Comparison of ENCODE assay signal across 8 cellular contexts in genomic region chr17:42997390-42997983, GRCh38. TPM values are rescaled to one million over a fixed set of nuclear protein-coding genes. Genes with fewer than 3 reads are reported as not detected.
DNase-seq lines count a peak whose midpoint lies in the region; ATAC-seq and TF ChIP-seq lines count a peak whose summit lies in the region.

No MANE protein-coding gene starts in this region.

- peaks cover 44% of the 10 kb centered on the region for H3K36me3 ChIP-seq in HUES64 (ENCODE audit: insufficient read depth, low read length)
- H3K36me3 ChIP-seq in brain microvascular endothelial cell (replicated peaks), result peaks cover 38% of the 10 kb centered on the region
- H3K36me3 ChIP-seq in mucosa of rectum (ENCODE audit: control insufficient read depth in 2 of 2, insufficient read depth in 2 of 2, low read length in 2 of 2), result peaks cover 26 to 31% of the 10 kb centered on the region in 2 donors

- TF ChIP-seq CTCF in brain microvascular endothelial cell (IDR thresholded peaks at IDR 0.05; ENCODE audit: low read depth, low read length, missing control alignments), result no peak

- in situ Hi-C loops in brain microvascular endothelial cell (cut with HindIII; ENCODE audit: low pct_ligation_motif_present, low sequenced_read_pairs), result no loop called here

- no peak overlapping the region; the same call in 1 of the 2 replicates for H3K27ac ChIP-seq in HUES64 (ENCODE audit: low read depth, low read length)
- H3K27ac ChIP-seq in brain microvascular endothelial cell, result peak overlapping the region; percentile 26
- H3K27ac ChIP-seq in mucosa of rectum (ENCODE audit: low read depth in 2 of 2, low read length in 2 of 2), result peak overlapping the region; percentile 70 to 87

- H3K9me3 ChIP-seq in HUES64 (ENCODE audit: insufficient read depth, low read depth, low read length), result no peaks in the 10 kb centered on the region
- no peaks in the 10 kb centered on the region for H3K9me3 ChIP-seq in mucosa of rectum (ENCODE audit: control insufficient read depth in 2 of 2, low read length in 2 of 2)

- ATAC-seq in GM19328 (IDR thresholded peaks at IDR 0.05; ENCODE audit: unreplicated experiment), result no peak

- peak overlapping the region; percentile 38; the same call in 1 of the 2 replicates for H3K9ac ChIP-seq in HUES64 (ENCODE audit: low read depth, low read length)
- H3K9ac ChIP-seq in mucosa of rectum (ENCODE audit: low read depth in 1 of 2, low read length in 2 of 2), result peak overlapping the region; percentile 35 to 64

- peak; percentile 48 to 66 for DNase-seq in AML-193 (lab: John Stamatoyannopoulos, UW)
- no peak for DNase-seq in brain microvascular endothelial cell
- no peak for DNase-seq in NCI-H2081 treated with DMSO at 0.1 percent for 48 hours (lab: John Stamatoyannopoulos, UW)
- DNase-seq in NCI-H2029 treated with DMSO at 0.1 percent for 48 hours (lab: John Stamatoyannopoulos, UW), result no peak
- no peak for DNase-seq in HCEC 1CT

- peak overlapping the region; percentile 91 for H3K4me3 ChIP-seq in HUES64 (ENCODE audit: low read length)
- H3K4me3 ChIP-seq in brain microvascular endothelial cell (ENCODE audit: low read depth, low read length), result peak overlapping the region; percentile 41
- peak overlapping the region; percentile 14 to 57 for H3K4me3 ChIP-seq in mucosa of rectum (ENCODE audit: low read length in 2 of 2)

- WGBS in HUES64, result 27% methylated on average over 3 of the region's 5 CpGs

- H3K27me3 ChIP-seq in HUES64 (ENCODE audit: insufficient read depth, low read length), result no peaks in the 10 kb centered on the region
- H3K27me3 ChIP-seq in brain microvascular endothelial cell (replicated peaks), result no peaks in the 10 kb centered on the region
- H3K27me3 ChIP-seq in mucosa of rectum (ENCODE audit: control insufficient read depth in 2 of 2, insufficient read depth in 2 of 2, low read length in 2 of 2), result no peaks in the 10 kb centered on the region

- H3K4me1 ChIP-seq in HUES64 (ENCODE audit: insufficient read depth, low read length), result peaks cover 18% of the 10 kb centered on the region
- peaks cover 17 to 18% of the 10 kb centered on the region in 2 donors for H3K4me1 ChIP-seq in mucosa of rectum (ENCODE audit: control insufficient read depth in 2 of 2, insufficient read depth in 2 of 2, low read length in 2 of 2)

RNA-seq across cellular contexts. Expression of gene RPL27, which starts 0.7 kb away (rescaled TPM):
- polyA plus RNA-seq in HUES64 (2013, experiment 1 of 2), result 2,026 TPM
- 1,998 TPM for polyA plus RNA-seq in HUES64 (2013, experiment 2 of 2)

RNA-seq across cellular contexts. Expression of gene IFI35, which starts 9.1 kb away (rescaled TPM):
- polyA plus RNA-seq in HUES64 (2013, experiment 1 of 2), result 1.8 TPM
- polyA plus RNA-seq in HUES64 (2013, experiment 2 of 2), result 1.9 TPM

RNA-seq across cellular contexts. Expression of gene RUNDC1, which starts 17.1 kb away (rescaled TPM):
- 9.1 TPM for polyA plus RNA-seq in HUES64 (2013, experiment 1 of 2)
- 8.1 TPM for polyA plus RNA-seq in HUES64 (2013, experiment 2 of 2)

RNA-seq across cellular contexts. Expression of gene PTGES3L, which starts 17.6 kb away (rescaled TPM):
- polyA plus RNA-seq in HUES64 (2013, experiment 1 of 2), result 3.1 TPM
- polyA plus RNA-seq in HUES64 (2013, experiment 2 of 2), result 4.0 TPM

RNA-seq across cellular contexts. Expression of gene VAT1, which starts 24.7 kb away (rescaled TPM):
- 114 TPM for polyA plus RNA-seq in HUES64 (2013, experiment 1 of 2)
- polyA plus RNA-seq in HUES64 (2013, experiment 2 of 2), result 125 TPM

Comparison
In these comparisons a context has a peak if more than half of its experiments do, and no peak if none do; other contexts are left out.
1. DNase-seq: peak in AML-193 (2 of 2); none in brain microvascular endothelial cell (single experiment), NCI-H2081 treated with DMSO at 0.1 percent for 48 hours (single experiment), NCI-H2029 treated with DMSO at 0.1 percent for 48 hours (single experiment) and HCEC 1CT (single experiment).
2. H3K4me3 ChIP-seq: peak in every context shown above with its lines; median percentile 91 in HUES64; 41 in brain microvascular endothelial cell; 36 in mucosa of rectum.